In the genomic region with DNA sequence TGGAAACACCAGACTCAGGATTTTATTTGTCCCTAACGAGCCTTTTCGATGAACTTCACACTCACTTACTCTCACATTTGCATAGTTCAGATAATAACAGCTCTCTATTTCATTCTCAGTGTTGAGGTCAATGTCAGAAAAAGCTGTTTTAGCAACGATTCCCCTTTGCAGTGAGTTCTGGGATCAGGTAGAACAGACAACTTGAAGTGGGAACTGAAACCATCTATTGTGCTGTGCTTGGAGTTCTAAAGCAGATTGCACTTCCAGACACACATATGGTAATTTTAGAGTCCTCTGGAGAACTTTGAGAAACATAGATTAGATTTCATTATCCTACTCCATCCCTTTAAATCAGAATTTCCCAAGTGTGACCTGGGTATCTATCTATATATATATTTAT, we compare ENCODE assay signal across 33 cellular contexts.
"Had no signal": no experiment of that assay in that cellular context is flagged by ENCODE, and none has a peak within 500 bp of the region (broad histone marks: within the 10 kb centered on the region; RNA-seq: fewer than 3 reads in every experiment).

No MANE protein-coding gene starts in this region.

- H3K27ac Mint-ChIP-seq: activated CD4-positive, alpha-beta memory T cell treated with anti-CD3 and anti-CD28 coated beads for 36 hours; activated CD4-positive, alpha-beta T cell treated with anti-CD3 and anti-CD28 coated beads for 36 hours; activated CD4-positive, alpha-beta T cell treated with anti-CD3 and anti-CD28 coated beads, Interleukin-2, amount 10 ng/mL, durations not matched to agents 24 days and 14 days; activated CD8-positive, alpha-beta memory T cell treated with anti-CD3 and anti-CD28 coated beads, Interleukin-2, amount 10 ng/mL, durations not matched to agents 7 days and 5 days; activated CD8-positive, alpha-beta T cell treated with anti-CD3 and anti-CD28 coated beads, Interleukin-2, amount 10 ng/mL, durations not matched to agents 7 days and 5 days; activated naive CD4-positive, alpha-beta T cell treated with anti-CD3 and anti-CD28 coated beads, Interleukin-2, amount 10 ng/mL, durations not matched to agents 7 days and 5 days; activated naive CD4-positive, alpha-beta T cell treated with anti-CD3 and anti-CD28 coated beads, Interleukin-2, amount 50 U/mL, for 72 hours; activated naive CD8-positive, alpha-beta T cell treated with anti-CD3 and anti-CD28 coated beads, Interleukin-2, amount 10 ng/mL, durations not matched to agents 7 days and 5 days; activated T-helper 1 cell treated with anti-CD3 and anti-CD28 coated beads, Interleukin-12 subunit alpha, Interleukin-12 subunit beta, Interleukin-2, Interleukin-4 antibody, amounts not matched to agents 30 ng/mL and 10 ng/mL and 1 ng/mL, durations not matched to agents 14 hours and 24 hours and 36 hours; T-helper 17 cell; T-helper 2 cell treated with Interferon-gamma antibody and Interleukin-4, amounts not matched to agents 5 μg/mL and 100 μg/mL, for 36 hours had no signal

- H3K36me3 Mint-ChIP-seq: activated CD4-positive, alpha-beta memory T cell treated with anti-CD3 and anti-CD28 coated beads for 36 hours; activated CD8-positive, alpha-beta memory T cell treated with anti-CD3 and anti-CD28 coated beads, Interleukin-2, amount 10 ng/mL, durations not matched to agents 7 days and 5 days; activated naive CD4-positive, alpha-beta T cell treated with anti-CD3 and anti-CD28 coated beads, Interleukin-2, amount 10 ng/mL, durations not matched to agents 7 days and 5 days; activated naive CD4-positive, alpha-beta T cell treated with anti-CD3 and anti-CD28 coated beads, Interleukin-2, amount 50 U/mL, for 72 hours; activated naive CD8-positive, alpha-beta T cell treated with anti-CD3 and anti-CD28 coated beads, Interleukin-2, amount 10 ng/mL, durations not matched to agents 7 days and 5 days; brain had no signal

- H3K27me3 Mint-ChIP-seq: activated CD4-positive, alpha-beta T cell treated with anti-CD3 and anti-CD28 coated beads, Interleukin-2, amount 10 ng/mL, durations not matched to agents 24 days and 14 days; activated CD8-positive, alpha-beta memory T cell treated with anti-CD3 and anti-CD28 coated beads, Interleukin-2, amount 10 ng/mL, durations not matched to agents 7 days and 5 days; activated naive CD4-positive, alpha-beta T cell treated with anti-CD3 and anti-CD28 coated beads, Interleukin-2, amount 10 ng/mL, durations not matched to agents 7 days and 5 days had no signal

- H3K4me1 ChIP-seq: breast epithelium, colonic mucosa, foreskin keratinocyte had no signal

- DNase-seq: activated CD4-positive, alpha-beta memory T cell treated with anti-CD3 and anti-CD28 coated beads for 36 hours; activated CD4-positive, alpha-beta T cell treated with anti-CD3 and anti-CD28 coated beads for 36 hours; activated CD4-positive, alpha-beta T cell treated with anti-CD3 and anti-CD28 coated beads, Interleukin-2, amount 10 ng/mL, durations not matched to agents 24 days and 14 days; activated CD4-positive, CD25-positive, alpha-beta regulatory T cell; activated CD4-positive, CD25-positive, alpha-beta regulatory T cell treated with anti-CD3 and anti-CD28 coated beads, Interleukin-2, amount 50 U/mL, for 72 hours; activated CD8-positive, alpha-beta memory T cell treated with anti-CD3 and anti-CD28 coated beads, Interleukin-2, amount 10 ng/mL, durations not matched to agents 7 days and 5 days; activated CD8-positive, alpha-beta memory T cell treated with anti-CD3 and anti-CD28 coated beads, Interleukin-2, amount 50 U/mL, for 4 hours; activated CD8-positive, alpha-beta T cell treated with anti-CD3 and anti-CD28 coated beads, Interleukin-2, amount 10 ng/mL, durations not matched to agents 7 days and 5 days; activated gamma-delta T cell; activated naive CD4-positive, alpha-beta T cell; activated naive CD4-positive, alpha-beta T cell treated with anti-CD3 and anti-CD28 coated beads, Interleukin-2, amount 10 ng/mL, durations not matched to agents 7 days and 5 days; activated naive CD8-positive, alpha-beta T cell treated with anti-CD3 and anti-CD28 coated beads, Interleukin-2, amount 10 ng/mL, durations not matched to agents 7 days and 5 days; activated T-cell treated with anti-CD3 and anti-CD28 coated beads, Interleukin-2, amount 50 U/mL, for 1 hour; activated T-cell treated with anti-CD3 and anti-CD28 coated beads, Interleukin-2, amount 50 U/mL, for 48 hours; central memory CD4-positive, alpha-beta T cell; cerebellar nuclear complex; colonic mucosa; effector memory CD4-positive, alpha-beta T cell; erythroblast; foreskin keratinocyte; gastrocnemius medialis; heart right ventricle; T-helper 17 cell; T1000 had no signal

- H3K9me3 ChIP-seq: ascending aorta, breast epithelium, colonic mucosa, esophagus muscularis mucosa, gastrocnemius medialis, heart right ventricle had no signal

- H3K4me3 ChIP-seq: ascending aorta, breast epithelium, cardiac muscle cell, colonic mucosa, esophagus muscularis mucosa, gastrocnemius medialis, heart right ventricle, hepatocyte had no signal

- H3K27ac ChIP-seq: ascending aorta, breast epithelium, cardiac muscle cell, colonic mucosa, esophagus muscularis mucosa, foreskin keratinocyte, gastrocnemius medialis, heart right ventricle, hepatocyte had no signal

- H3K4me3 Mint-ChIP-seq: activated CD4-positive, alpha-beta memory T cell treated with anti-CD3 and anti-CD28 coated beads for 36 hours; activated CD4-positive, alpha-beta T cell treated with anti-CD3 and anti-CD28 coated beads for 36 hours; activated CD4-positive, alpha-beta T cell treated with anti-CD3 and anti-CD28 coated beads, Interleukin-2, amount 10 ng/mL, durations not matched to agents 24 days and 14 days; activated CD8-positive, alpha-beta memory T cell treated with anti-CD3 and anti-CD28 coated beads, Interleukin-2, amount 10 ng/mL, durations not matched to agents 7 days and 5 days; activated CD8-positive, alpha-beta T cell treated with anti-CD3 and anti-CD28 coated beads, Interleukin-2, amount 10 ng/mL, durations not matched to agents 7 days and 5 days; activated naive CD4-positive, alpha-beta T cell treated with anti-CD3 and anti-CD28 coated beads, Interleukin-2, amount 10 ng/mL, durations not matched to agents 7 days and 5 days; activated naive CD8-positive, alpha-beta T cell treated with anti-CD3 and anti-CD28 coated beads, Interleukin-2, amount 10 ng/mL, durations not matched to agents 7 days and 5 days; activated T-helper 1 cell treated with anti-CD3 and anti-CD28 coated beads, Interleukin-12 subunit alpha, Interleukin-12 subunit beta, Interleukin-2, Interleukin-4 antibody, amounts not matched to agents 30 ng/mL and 10 ng/mL and 1 ng/mL, durations not matched to agents 14 hours and 24 hours and 36 hours; brain; T-helper 17 cell; T-helper 2 cell treated with Interferon-gamma antibody and Interleukin-4, amounts not matched to agents 5 μg/mL and 100 μg/mL, for 36 hours had no signal

- H3K9me3 Mint-ChIP-seq: activated CD4-positive, alpha-beta memory T cell treated with anti-CD3 and anti-CD28 coated beads for 36 hours; activated naive CD8-positive, alpha-beta T cell treated with anti-CD3 and anti-CD28 coated beads, Interleukin-2, amount 10 ng/mL, durations not matched to agents 7 days and 5 days; T-helper 2 cell treated with Interferon-gamma antibody and Interleukin-4, amounts not matched to agents 5 μg/mL and 100 μg/mL, for 36 hours had no signal

- H3K36me3 ChIP-seq: breast epithelium, cardiac muscle cell, colonic mucosa, esophagus muscularis mucosa, gastrocnemius medialis, heart right ventricle had no signal

- H3K4me1 Mint-ChIP-seq: activated CD4-positive, alpha-beta T cell treated with anti-CD3 and anti-CD28 coated beads for 36 hours; activated CD4-positive, alpha-beta T cell treated with anti-CD3 and anti-CD28 coated beads, Interleukin-2, amount 10 ng/mL, durations not matched to agents 24 days and 14 days; activated CD8-positive, alpha-beta memory T cell treated with anti-CD3 and anti-CD28 coated beads, Interleukin-2, amount 10 ng/mL, durations not matched to agents 7 days and 5 days; activated naive CD4-positive, alpha-beta T cell treated with anti-CD3 and anti-CD28 coated beads, Interleukin-2, amount 10 ng/mL, durations not matched to agents 7 days and 5 days; activated naive CD8-positive, alpha-beta T cell treated with anti-CD3 and anti-CD28 coated beads, Interleukin-2, amount 10 ng/mL, durations not matched to agents 7 days and 5 days; T-helper 17 cell had no signal

- ATAC-seq: activated CD4-positive, alpha-beta T cell treated with anti-CD3 and anti-CD28 coated beads for 36 hours; activated CD8-positive, alpha-beta memory T cell treated with anti-CD3 and anti-CD28 coated beads, Interleukin-2, amount 10 ng/mL, durations not matched to agents 7 days and 5 days; activated CD8-positive, alpha-beta T cell treated with anti-CD3 and anti-CD28 coated beads, Interleukin-2, amount 10 ng/mL, durations not matched to agents 7 days and 5 days; activated naive CD4-positive, alpha-beta T cell treated with anti-CD3 and anti-CD28 coated beads, Interleukin-2, amount 50 U/mL, for 72 hours; foreskin keratinocyte; gastrocnemius medialis; heart right ventricle; T-helper 17 cell had no signal

- H3K27me3 ChIP-seq: ascending aorta, breast epithelium, cardiac muscle cell, colonic mucosa, esophagus muscularis mucosa, foreskin keratinocyte, gastrocnemius medialis, heart right ventricle, hepatocyte had no signal
